ENCODE assay signal across 2 cellular contexts in genomic region chr18:36711014-36711725, GRCh38.
TF ChIP-seq lines count a peak whose summit lies in the region.

No MANE protein-coding gene starts in this region.

TF ChIP-seq in IMR-90, 13 proteins besides CTCF, POLR2A, EP300 and RAD21 (continued from another document):
- TF ChIP-seq ELK1 (IDR thresholded peaks at IDR 0.05; ENCODE audit: borderline replicate concordance, low read depth, low read length): no peak
- no peak for TF ChIP-seq SMC3 (IDR thresholded peaks at IDR 0.05; ENCODE audit: low read depth, low read length)
- TF ChIP-seq BHLHE40 (IDR thresholded peaks at IDR 0.05; ENCODE audit: low read depth, low read length): no peak
- no peak for TF ChIP-seq RCOR1 (IDR thresholded peaks at IDR 0.05; ENCODE audit: insufficient replicate concordance, low read length)
- TF ChIP-seq CEBPB (IDR thresholded peaks at IDR 0.05; ENCODE audit: low read depth, low read length): no peak
- no peak for TF ChIP-seq FOS (IDR thresholded peaks at IDR 0.05; ENCODE audit: low read depth, low read length)
- no peak for TF ChIP-seq MAFK (IDR thresholded peaks at IDR 0.05; ENCODE audit: low read depth, low read length)
- TF ChIP-seq NFE2L2 (IDR thresholded peaks at IDR 0.05; ENCODE audit: low read depth, low read length): no peak
- TF ChIP-seq, protein P1, sequence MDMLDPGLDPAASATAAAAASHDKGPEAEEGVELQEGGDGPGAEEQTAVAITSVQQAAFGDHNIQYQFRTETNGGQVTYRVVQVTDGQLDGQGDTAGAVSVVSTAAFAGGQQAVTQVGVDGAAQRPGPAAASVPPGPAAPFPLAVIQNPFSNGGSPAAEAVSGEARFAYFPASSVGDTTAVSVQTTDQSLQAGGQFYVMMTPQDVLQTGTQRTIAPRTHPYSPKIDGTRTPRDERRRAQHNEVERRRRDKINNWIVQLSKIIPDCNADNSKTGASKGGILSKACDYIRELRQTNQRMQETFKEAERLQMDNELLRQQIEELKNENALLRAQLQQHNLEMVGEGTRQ (IDR thresholded peaks at IDR 0.05; ENCODE audit: low read depth, low read length): no peak
- TF ChIP-seq CHD1 (IDR thresholded peaks at IDR 0.05; ENCODE audit: low read depth, low read length): no peak

TF ChIP-seq in neural cell, 6 proteins besides CTCF, POLR2A, EP300 and RAD21 (continued from another document):
- TF ChIP-seq, protein P2, sequence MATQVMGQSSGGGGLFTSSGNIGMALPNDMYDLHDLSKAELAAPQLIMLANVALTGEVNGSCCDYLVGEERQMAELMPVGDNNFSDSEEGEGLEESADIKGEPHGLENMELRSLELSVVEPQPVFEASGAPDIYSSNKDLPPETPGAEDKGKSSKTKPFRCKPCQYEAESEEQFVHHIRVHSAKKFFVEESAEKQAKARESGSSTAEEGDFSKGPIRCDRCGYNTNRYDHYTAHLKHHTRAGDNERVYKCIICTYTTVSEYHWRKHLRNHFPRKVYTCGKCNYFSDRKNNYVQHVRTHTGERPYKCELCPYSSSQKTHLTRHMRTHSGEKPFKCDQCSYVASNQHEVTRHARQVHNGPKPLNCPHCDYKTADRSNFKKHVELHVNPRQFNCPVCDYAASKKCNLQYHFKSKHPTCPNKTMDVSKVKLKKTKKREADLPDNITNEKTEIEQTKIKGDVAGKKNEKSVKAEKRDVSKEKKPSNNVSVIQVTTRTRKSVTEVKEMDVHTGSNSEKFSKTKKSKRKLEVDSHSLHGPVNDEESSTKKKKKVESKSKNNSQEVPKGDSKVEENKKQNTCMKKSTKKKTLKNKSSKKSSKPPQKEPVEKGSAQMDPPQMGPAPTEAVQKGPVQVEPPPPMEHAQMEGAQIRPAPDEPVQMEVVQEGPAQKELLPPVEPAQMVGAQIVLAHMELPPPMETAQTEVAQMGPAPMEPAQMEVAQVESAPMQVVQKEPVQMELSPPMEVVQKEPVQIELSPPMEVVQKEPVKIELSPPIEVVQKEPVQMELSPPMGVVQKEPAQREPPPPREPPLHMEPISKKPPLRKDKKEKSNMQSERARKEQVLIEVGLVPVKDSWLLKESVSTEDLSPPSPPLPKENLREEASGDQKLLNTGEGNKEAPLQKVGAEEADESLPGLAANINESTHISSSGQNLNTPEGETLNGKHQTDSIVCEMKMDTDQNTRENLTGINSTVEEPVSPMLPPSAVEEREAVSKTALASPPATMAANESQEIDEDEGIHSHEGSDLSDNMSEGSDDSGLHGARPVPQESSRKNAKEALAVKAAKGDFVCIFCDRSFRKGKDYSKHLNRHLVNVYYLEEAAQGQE (IDR thresholded peaks at IDR 0.05; ENCODE audit: borderline replicate concordance): no peak
- no peak for TF ChIP-seq EZH2 (IDR thresholded peaks at IDR 0.05; ENCODE audit: borderline replicate concordance, insufficient read depth, low read length, poor library complexity, severe bottlenecking)
